11 cellular contexts compared by ENCODE assay signal in genomic region chr11:128568166-128568778, GRCh38. TPM values are rescaled to one million over a fixed set of nuclear protein-coding genes. Genes with fewer than 3 reads are reported as not detected.
DNase-seq lines count a peak whose midpoint lies in the region; ATAC-seq, FAIRE-seq and TF ChIP-seq lines count a peak whose summit lies in the region.
"Had no signal": no experiment of that assay in that cellular context is flagged by ENCODE, and none has a peak within 500 bp of the region (broad histone marks: within the 10 kb centered on the region; RNA-seq: fewer than 3 reads in every experiment).

No MANE protein-coding gene starts in this region.

- peak; percentile 68 for FAIRE-seq in bronchial epithelial cell (lab: Jason Lieb, UNC)
- FAIRE-seq: A549 had no signal

- POLR2A ChIA-PET in activated CD8-positive, alpha-beta T cell treated with anti-CD3 and anti-CD28 coated beads for 36 hours (lab: Charles Lee) = no interaction called here
- POLR2A ChIA-PET in activated CD8-positive, alpha-beta T cell treated with anti-CD3 and anti-CD28 coated beads, Interleukin-2, amount 10 ng/mL, durations not matched to agents 7 days and 5 days (lab: Charles Lee) = interaction anchor here (1.1 kb wide), 1 partner anchor 12 kb away, joined by 4 read pairs; no protein-coding TSS in a partner anchor

- peak; percentile 64 for ATAC-seq in activated CD8-positive, alpha-beta T cell treated with anti-CD3 and anti-CD28 coated beads for 36 hours
- ATAC-seq in activated CD8-positive, alpha-beta T cell treated with anti-CD3 and anti-CD28 coated beads, Interleukin-2, amount 10 ng/mL, durations not matched to agents 7 days and 5 days = no peak
- ATAC-seq in left lung = peak; percentile 62
- ATAC-seq in GM19397 (IDR thresholded peaks at IDR 0.05; ENCODE audit: unreplicated experiment) = no peak
- ATAC-seq in GM18498 (IDR thresholded peaks at IDR 0.05; ENCODE audit: unreplicated experiment) = no peak
- ATAC-seq: A549 had no signal

- H3K4me1 ChIP-seq in left lung (peaks cover 0 to 54% of the 10 kb centered on the region in 2 donors), thyroid gland (peaks cover 0 to 5% of the 10 kb centered on the region in 2 donors)
- H3K4me1 ChIP-seq: A549 had no signal

- H3K4me1 Mint-ChIP-seq in activated CD8-positive, alpha-beta T cell treated with anti-CD3 and anti-CD28 coated beads for 36 hours (ENCODE audit: low read depth) = peaks cover 17% of the 10 kb centered on the region
- H3K4me1 Mint-ChIP-seq in activated CD8-positive, alpha-beta T cell treated with anti-CD3 and anti-CD28 coated beads, Interleukin-2, amount 10 ng/mL, durations not matched to agents 7 days and 5 days (ENCODE audit: low read depth) = peaks cover 8% of the 10 kb centered on the region
- H3K4me1 Mint-ChIP-seq: immature natural killer cell had no signal

- peak; percentile 45 for DNase-seq in activated CD8-positive, alpha-beta T cell treated with anti-CD3 and anti-CD28 coated beads for 36 hours
- DNase-seq in activated CD8-positive, alpha-beta T cell treated with anti-CD3 and anti-CD28 coated beads, Interleukin-2, amount 10 ng/mL, durations not matched to agents 7 days and 5 days = no peak
- DNase-seq in bronchial epithelial cell (ENCODE audit: low read depth) = peak; percentile 73
- peak in 1 of 2 donors; percentile 79 for DNase-seq in left lung
- no peak for DNase-seq in thyroid gland
- no peak for DNase-seq in NCI-H446 treated with DMSO at 0.1 percent for 48 hours (lab: John Stamatoyannopoulos, UW)
- DNase-seq: DMS153, immature natural killer cell had no signal

- TF ChIP-seq CTCF in activated CD8-positive, alpha-beta T cell treated with anti-CD3 and anti-CD28 coated beads for 36 hours (IDR thresholded peaks at IDR 0.05) = no peak
- TF ChIP-seq CTCF in bronchial epithelial cell (IDR thresholded peaks at IDR 0.05; ENCODE audit: insufficient read depth, low read length, severe bottlenecking) = no peak
- TF ChIP-seq CTCF in left lung (IDR thresholded peaks at IDR 0.05) = no peak
- no peak for TF ChIP-seq CTCF in thyroid gland (IDR thresholded peaks at IDR 0.05)

- TF ChIP-seq POLR2A in thyroid gland (IDR thresholded peaks at IDR 0.05) = no peak

- peak overlapping the region in 1 of 2 donors; percentile 34 for H3K27ac ChIP-seq in left lung
- H3K27ac ChIP-seq in thyroid gland = peak overlapping the region in 2 of 3 donors; percentile 28 to 62
- H3K27ac ChIP-seq: A549 had no signal

- no peaks in the 10 kb centered on the region for H3K36me3 Mint-ChIP-seq in activated CD8-positive, alpha-beta T cell treated with anti-CD3 and anti-CD28 coated beads for 36 hours (ENCODE audit: low read depth)
- H3K36me3 Mint-ChIP-seq in activated CD8-positive, alpha-beta T cell treated with anti-CD3 and anti-CD28 coated beads, Interleukin-2, amount 10 ng/mL, durations not matched to agents 7 days and 5 days (ENCODE audit: low read depth) = no peaks in the 10 kb centered on the region

- H3K27me3 ChIP-seq in bronchial epithelial cell (ENCODE audit: control insufficient read depth, insufficient read depth, low read length) = no peaks in the 10 kb centered on the region
- no peaks in the 10 kb centered on the region for H3K27me3 ChIP-seq in left lung
- no peaks in the 10 kb centered on the region for H3K27me3 ChIP-seq in thyroid gland

- H3K4me3 ChIP-seq in bronchial epithelial cell (ENCODE audit: low read depth, low read length) = no peak overlapping the region
- H3K4me3 ChIP-seq in left lung = no peak overlapping the region
- no peak overlapping the region for H3K4me3 ChIP-seq in thyroid gland (replicated peaks in 1 of 3)
- H3K4me3 ChIP-seq: A549 had no signal

- H3K9me3 ChIP-seq in left lung = no peaks in the 10 kb centered on the region
- no peaks in the 10 kb centered on the region for H3K9me3 ChIP-seq in thyroid gland
- H3K9me3 ChIP-seq: A549 had no signal

- no peaks in the 10 kb centered on the region for H3K27me3 Mint-ChIP-seq in activated CD8-positive, alpha-beta T cell treated with anti-CD3 and anti-CD28 coated beads for 36 hours
- peaks cover 2% of the 10 kb centered on the region for H3K27me3 Mint-ChIP-seq in activated CD8-positive, alpha-beta T cell treated with anti-CD3 and anti-CD28 coated beads, Interleukin-2, amount 10 ng/mL, durations not matched to agents 7 days and 5 days (ENCODE audit: low read depth)

- intact Hi-C loops in activated CD8-positive, alpha-beta T cell treated with anti-CD3 and anti-CD28 coated beads for 36 hours (cut with micrococcal nuclease) = no loop called here
- intact Hi-C loops in left lung (cut with DNase I) = no loop called here
- intact Hi-C loops in thyroid gland (cut with DNase I) = no loop called here

- peak overlapping the region; percentile 18 for H3K27ac Mint-ChIP-seq in activated CD8-positive, alpha-beta T cell treated with anti-CD3 and anti-CD28 coated beads for 36 hours
- no peak overlapping the region for H3K27ac Mint-ChIP-seq in activated CD8-positive, alpha-beta T cell treated with anti-CD3 and anti-CD28 coated beads, Interleukin-2, amount 10 ng/mL, durations not matched to agents 7 days and 5 days

- H3K4me3 Mint-ChIP-seq in activated CD8-positive, alpha-beta T cell treated with anti-CD3 and anti-CD28 coated beads for 36 hours = no peak overlapping the region
- H3K4me3 Mint-ChIP-seq in activated CD8-positive, alpha-beta T cell treated with anti-CD3 and anti-CD28 coated beads, Interleukin-2, amount 10 ng/mL, durations not matched to agents 7 days and 5 days = no peak overlapping the region
- H3K4me3 Mint-ChIP-seq: immature natural killer cell had no signal

- H3K36me3 ChIP-seq in bronchial epithelial cell (ENCODE audit: control insufficient read depth, insufficient read depth, low read length) = no peaks in the 10 kb centered on the region
- H3K36me3 ChIP-seq in left lung = no peaks in the 10 kb centered on the region
- no peaks in the 10 kb centered on the region for H3K36me3 ChIP-seq in thyroid gland

- 88% methylated on average over 9 to 11 of the region's 11 CpGs for WGBS in thyroid gland, 2 donors

- no peaks in the 10 kb centered on the region for H3K9me3 Mint-ChIP-seq in activated CD8-positive, alpha-beta T cell treated with anti-CD3 and anti-CD28 coated beads for 36 hours
- H3K9me3 Mint-ChIP-seq in activated CD8-positive, alpha-beta T cell treated with anti-CD3 and anti-CD28 coated beads, Interleukin-2, amount 10 ng/mL, durations not matched to agents 7 days and 5 days (ENCODE audit: insufficient read depth) = no peaks in the 10 kb centered on the region

- CTCF ChIA-PET in activated CD8-positive, alpha-beta T cell treated with anti-CD3 and anti-CD28 coated beads for 36 hours (lab: Charles Lee) = interaction anchor here (0.8 kb wide), 1 partner anchor 12 kb away, joined by 3 read pairs; no protein-coding TSS in a partner anchor
- CTCF ChIA-PET in activated CD8-positive, alpha-beta T cell treated with anti-CD3 and anti-CD28 coated beads, Interleukin-2, amount 10 ng/mL, durations not matched to agents 7 days and 5 days (lab: Charles Lee) = no interaction called here

RNA-seq across cellular contexts. Expression of gene ETS1, which starts 19.1 kb away (rescaled TPM):
- 100 to 1,000 TPM; 527 to 532 TPM for total RNA-seq in activated CD8-positive, alpha-beta T cell treated with anti-CD3 and anti-CD28 coated beads for 36 hours
- total RNA-seq in activated CD8-positive, alpha-beta T cell treated with anti-CD3 and anti-CD28 coated beads, Interleukin-2, amount 10 ng/mL, durations not matched to agents 7 days and 5 days = 100 to 1,000 TPM; 456 to 467 TPM
- total RNA-seq in bronchial epithelial cell (45.4 and 62.7 TPM in 2 replicates), left lung (100 to 1,000 TPM in 1 of 2 donors, 10 to 100 TPM in 1; 70.2 to 108 TPM), thyroid gland (10 to 100 TPM; 38.4 to 79.4 (median 58.4) TPM)

Comparison
In these comparisons a context has a peak if more than half of its experiments do, and no peak if none do; other contexts are left out.
1. ATAC-seq: peak in activated CD8-positive, alpha-beta T cell treated with anti-CD3 and anti-CD28 coated beads for 36 hours (single experiment) and left lung (single experiment); none in activated CD8-positive, alpha-beta T cell treated with anti-CD3 and anti-CD28 coated beads, Interleukin-2, amount 10 ng/mL, durations not matched to agents 7 days and 5 days (single experiment), GM19397 (single experiment) and GM18498 (single experiment).
2. DNase-seq: peak in activated CD8-positive, alpha-beta T cell treated with anti-CD3 and anti-CD28 coated beads for 36 hours (single experiment) and bronchial epithelial cell (single experiment); none in activated CD8-positive, alpha-beta T cell treated with anti-CD3 and anti-CD28 coated beads, Interleukin-2, amount 10 ng/mL, durations not matched to agents 7 days and 5 days (single experiment), thyroid gland (0 of 2) and NCI-H446 treated with DMSO at 0.1 percent for 48 hours (single experiment).